13 cellular contexts compared by ENCODE assay signal in the genomic region with DNA sequence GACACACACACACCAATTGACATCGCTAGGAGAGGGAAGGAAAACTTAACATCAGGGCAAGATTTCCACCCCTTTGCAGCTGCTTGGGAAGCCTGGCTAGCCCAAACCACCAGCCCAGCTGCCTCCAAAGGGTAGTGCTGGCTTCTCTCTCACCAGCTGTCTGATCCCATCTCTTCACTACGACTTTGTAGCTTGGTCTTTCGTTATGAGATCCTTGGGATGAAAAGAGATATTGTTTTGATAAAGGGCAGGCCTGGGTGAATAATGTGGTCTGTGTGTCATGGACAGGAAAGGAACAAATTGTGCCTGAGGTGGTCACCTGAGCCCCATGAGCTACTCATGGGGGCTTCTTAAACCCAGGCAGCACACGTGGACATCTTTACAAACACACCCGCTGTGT.
"Had no signal": no experiment of that assay in that cellular context is flagged by ENCODE, and none has a peak within 500 bp of the region (broad histone marks: within the 10 kb centered on the region; RNA-seq: fewer than 3 reads in every experiment).

No MANE protein-coding gene starts in this region.

- H3K27ac Mint-ChIP-seq: activated B cell treated with CpG ODN at 0.5 μM for 24 hours; activated naive CD8-positive, alpha-beta T cell treated with anti-CD3 and anti-CD28 coated beads, Interleukin-2, amount 10 ng/mL, durations not matched to agents 7 days and 5 days; activated T-helper 1 cell treated with anti-CD3 and anti-CD28 coated beads, Interleukin-12 subunit alpha, Interleukin-12 subunit beta, Interleukin-2, Interleukin-4 antibody, amounts not matched to agents 30 ng/mL and 10 ng/mL and 1 ng/mL, durations not matched to agents 14 hours and 24 hours and 36 hours had no signal

- DNase-seq: activated B cell treated with CpG ODN at 0.5 μM for 24 hours; activated CD4-positive, alpha-beta T cell treated with anti-CD3 and anti-CD28 coated beads, Interleukin-2, amount 50 U/mL, for 1 hour; activated CD8-positive, alpha-beta memory T cell treated with anti-CD3 and anti-CD28 coated beads for 24 hours; activated naive CD8-positive, alpha-beta T cell treated with anti-CD3 and anti-CD28 coated beads, Interleukin-2, amount 10 ng/mL, durations not matched to agents 7 days and 5 days; dorsolateral prefrontal cortex; mesendoderm; sigmoid colon; stimulated activated CD4-positive, alpha-beta T cell treated with anti-CD3 and anti-CD28 coated beads, Interleukin-12 subunit alpha, Interleukin-12 subunit beta, amount 100 ng/mL, for 4 hours; stimulated activated CD4-positive, alpha-beta T cell treated with anti-CD3 and anti-CD28 coated beads, Interleukin-2, amount 100 ng/mL, for 24 hours; T-helper 2 cell had no signal

- H3K9me3 ChIP-seq: sigmoid colon, thoracic aorta had no signal

- H3K36me3 Mint-ChIP-seq: activated naive CD8-positive, alpha-beta T cell treated with anti-CD3 and anti-CD28 coated beads, Interleukin-2, amount 10 ng/mL, durations not matched to agents 7 days and 5 days had no signal

- H3K27me3 ChIP-seq: sigmoid colon had no signal

- H3K9me3 Mint-ChIP-seq: activated B cell treated with CpG ODN at 0.5 μM for 24 hours; activated naive CD8-positive, alpha-beta T cell treated with anti-CD3 and anti-CD28 coated beads, Interleukin-2, amount 10 ng/mL, durations not matched to agents 7 days and 5 days; activated T-helper 1 cell treated with anti-CD3 and anti-CD28 coated beads, Interleukin-12 subunit alpha, Interleukin-12 subunit beta, Interleukin-2, Interleukin-4 antibody, amounts not matched to agents 30 ng/mL and 10 ng/mL and 1 ng/mL, durations not matched to agents 14 hours and 24 hours and 36 hours; neural crest cell had no signal

- H3K27ac ChIP-seq: dorsolateral prefrontal cortex, sigmoid colon, thoracic aorta had no signal

- H3K4me3 Mint-ChIP-seq: activated B cell treated with CpG ODN at 0.5 μM for 24 hours; activated naive CD8-positive, alpha-beta T cell treated with anti-CD3 and anti-CD28 coated beads, Interleukin-2, amount 10 ng/mL, durations not matched to agents 7 days and 5 days; activated T-helper 1 cell treated with anti-CD3 and anti-CD28 coated beads, Interleukin-12 subunit alpha, Interleukin-12 subunit beta, Interleukin-2, Interleukin-4 antibody, amounts not matched to agents 30 ng/mL and 10 ng/mL and 1 ng/mL, durations not matched to agents 14 hours and 24 hours and 36 hours; neural crest cell had no signal

- H3K4me1 Mint-ChIP-seq: activated B cell treated with CpG ODN at 0.5 μM for 24 hours; activated naive CD8-positive, alpha-beta T cell treated with anti-CD3 and anti-CD28 coated beads, Interleukin-2, amount 10 ng/mL, durations not matched to agents 7 days and 5 days had no signal
